ENCODE assay signal across 1 cellular context in genomic region chr6:16741112-16742016, GRCh38.
TF ChIP-seq lines count a peak whose summit lies in the region.

No MANE protein-coding gene starts in this region.

TF ChIP-seq in HepG2, 621 proteins besides CTCF, POLR2A, EP300 and RAD21 (continued from another document):
- TF ChIP-seq ZNF646 (CRISPR knock-in tag; IDR thresholded peaks at IDR 0.05): no peak
- no peak for TF ChIP-seq ZNF878 (CRISPR knock-in tag; IDR thresholded peaks at IDR 0.05)
- no peak for TF ChIP-seq AFF4 (CRISPR knock-in tag; IDR thresholded peaks at IDR 0.05)
- no peak for TF ChIP-seq ZNF850 (CRISPR knock-in tag; conservative IDR thresholded peaks at IDR 0.05)
- TF ChIP-seq KIAA2018 (CRISPR knock-in tag; IDR thresholded peaks at IDR 0.05; ENCODE audit: borderline replicate concordance): no peak
- no peak for TF ChIP-seq ZNF652 (CRISPR knock-in tag; IDR thresholded peaks at IDR 0.05; ENCODE audit: borderline replicate concordance, low read depth)
- no peak for TF ChIP-seq ZNF616 (CRISPR knock-in tag; IDR thresholded peaks at IDR 0.05; ENCODE audit: low read depth)
